In genomic region chr6:97053643-97054411, GRCh38 we compare ENCODE assay signal across 8 cellular contexts.
DNase-seq lines count a peak whose midpoint lies in the region; ATAC-seq and TF ChIP-seq lines count a peak whose summit lies in the region.

No MANE protein-coding gene starts in this region.

- no peaks in the 10 kb centered on the region for H3K9me3 ChIP-seq in gastrocnemius medialis

- DNase-seq in DMS153 treated with DMSO at 0.1 percent for 48 hours (lab: John Stamatoyannopoulos, UW; ENCODE audit: unreplicated experiment) (peak; percentile 17), DMS153 (lab: John Stamatoyannopoulos, UW) (no peak), NCI-H748 treated with DMSO at 0.1 percent for 48 hours (lab: John Stamatoyannopoulos, UW) (peak; percentile 12), epithelial cell of esophagus (ENCODE audit: low read depth) (peak; percentile 28), gastrocnemius medialis (no peak), NOMO-1 (lab: John Stamatoyannopoulos, UW; ENCODE audit: unreplicated experiment in 2 of 2) (no peak), NCI-H1436 (lab: John Stamatoyannopoulos, UW) (no peak)

- in situ Hi-C loops in gastrocnemius medialis (cut with MboI; ENCODE audit: low sequenced_read_pairs in 4 of 4), result loop anchor here in 2 of 4 donors (10.0 to 25.0 kb wide), 3 partner anchors 149 to 417 kb away; no protein-coding TSS in a partner anchor

- H3K36me3 ChIP-seq in gastrocnemius medialis, result no peaks in the 10 kb centered on the region

- no peak overlapping the region for H3K4me3 ChIP-seq in epithelial cell of esophagus (ENCODE audit: low read length)
- no peak overlapping the region for H3K4me3 ChIP-seq in gastrocnemius medialis

- no peak overlapping the region for H3K27ac ChIP-seq in gastrocnemius medialis

- H3K4me1 ChIP-seq in gastrocnemius medialis, result no peaks in the 10 kb centered on the region

- ATAC-seq in gastrocnemius medialis, result no peak
- ATAC-seq in HG02973 (IDR thresholded peaks at IDR 0.05; ENCODE audit: unreplicated experiment), result no peak

- TF ChIP-seq CTCF in epithelial cell of esophagus (IDR thresholded peaks at IDR 0.05; ENCODE audit: insufficient read depth, low read depth, low read length, missing control alignments) (peak; percentile 37), gastrocnemius medialis (IDR thresholded peaks at IDR 0.05 in 4 of 5, conservative IDR thresholded peaks at IDR 0.05 in 1 of 5) (peak in 3 of 5 experiments; percentile 16 to 46 (median 31))

- intact Hi-C loops in gastrocnemius medialis (cut with DNase I; ENCODE audit: low total_unique reads), result no loop called here

- TF ChIP-seq POLR2A in gastrocnemius medialis (IDR thresholded peaks at IDR 0.05), result no peak

- H3K27me3 ChIP-seq in gastrocnemius medialis, result no peaks in the 10 kb centered on the region

Comparison
In these comparisons a context has a peak if more than half of its experiments do, and no peak if none do; other contexts are left out.
1. DNase-seq: peak in DMS153 treated with DMSO at 0.1 percent for 48 hours (single experiment), NCI-H748 treated with DMSO at 0.1 percent for 48 hours (single experiment) and epithelial cell of esophagus (single experiment); none in DMS153 (single experiment), gastrocnemius medialis (0 of 2), NOMO-1 (0 of 2) and NCI-H1436 (single experiment).